In genomic region chr4:119735136-119735770, GRCh38 we compare ENCODE assay signal across 11 cellular contexts.
A peak's percentile ranks its signal among the peaks of the same experiment; 100 is the strongest.
DNase-seq lines count a peak whose midpoint lies in the region; ATAC-seq and TF ChIP-seq lines count a peak whose summit lies in the region.
"Had no signal": no experiment of that assay in that cellular context is flagged by ENCODE, and none has a peak within 500 bp of the region (broad histone marks: within the 10 kb centered on the region; RNA-seq: fewer than 3 reads in every experiment).

No MANE protein-coding gene starts in this region.

- H3K4me1 ChIP-seq in GM23248 (ENCODE audit: insufficient read depth): peaks cover 67% of the 10 kb centered on the region
- peaks cover 9 to 68% (median 17%) of the 10 kb centered on the region in 9 donors for H3K4me1 ChIP-seq in heart right ventricle
- H3K4me1 ChIP-seq in mesendoderm (ENCODE audit: control insufficient read depth, low read depth, low read length): no peaks in the 10 kb centered on the region

- no peaks in the 10 kb centered on the region for H3K9me2 ChIP-seq in GM23248 (ENCODE audit: insufficient read depth)

- H3K27me3 ChIP-seq in GM23248 (replicated peaks; ENCODE audit: insufficient read depth): no peaks in the 10 kb centered on the region
- no peaks in the 10 kb centered on the region for H3K27me3 ChIP-seq in heart right ventricle
- H3K27me3 ChIP-seq in mesendoderm (ENCODE audit: insufficient read depth, low read length, poor library complexity): no peaks in the 10 kb centered on the region
- H3K27me3 ChIP-seq: ovary had no signal

- intact Hi-C loops in heart right ventricle (cut with DNase I): no loop called here

- H3K9me3 ChIP-seq in GM23248 (ENCODE audit: low read depth): no peaks in the 10 kb centered on the region
- no peaks in the 10 kb centered on the region for H3K9me3 ChIP-seq in heart right ventricle
- H3K9me3 ChIP-seq: ovary had no signal

- no peak overlapping the region for H2AK5ac ChIP-seq in mesendoderm (ENCODE audit: low read length)

- no peaks in the 10 kb centered on the region for H4K20me1 ChIP-seq in GM23248 (ENCODE audit: insufficient read depth)

- 0 out of 2 replicates have a peak overlapping the region, but pooled peaks have one; percentile 4 for H2AFZ ChIP-seq in GM23248

- no peak overlapping the region for H3K4ac ChIP-seq in mesendoderm (ENCODE audit: low read depth, low read length)

- H2BK120ac ChIP-seq in mesendoderm (ENCODE audit: low read depth, low read length): no peak overlapping the region

- ATAC-seq in heart right ventricle (peak; percentile 44 to 88 (median 62)), HG03039 (IDR thresholded peaks at IDR 0.05; ENCODE audit: unreplicated experiment) (no peak)

- TF ChIP-seq CTCF in astrocyte of the cerebellum (IDR thresholded peaks at IDR 0.05; ENCODE audit: low read depth, low read length, missing control alignments): no peak
- TF ChIP-seq CTCF in heart right ventricle (IDR thresholded peaks at IDR 0.05): no peak

- H4K8ac ChIP-seq in mesendoderm (ENCODE audit: low read depth, low read length): no peak overlapping the region

- H3K56ac ChIP-seq in mesendoderm (ENCODE audit: low read length): no peak overlapping the region

- peaks cover 42% of the 10 kb centered on the region for H3F3A ChIP-seq in GM23248 (ENCODE audit: insufficient read depth)

- no peak overlapping the region for H2BK15ac ChIP-seq in mesendoderm (replicated peaks; ENCODE audit: low read depth)

- H3K4me2 ChIP-seq in GM23248 (ENCODE audit: unreplicated experiment): peak overlapping the region; percentile 63
- H3K4me2 ChIP-seq in mesendoderm (ENCODE audit: low read length): no peak overlapping the region
- H3K4me2 ChIP-seq: KMS-11 had no signal

- H3K18ac ChIP-seq in mesendoderm (ENCODE audit: low read length): no peak overlapping the region

- in situ Hi-C loops in GM23248 (cut with MboI) (no loop called here), astrocyte of the cerebellum (cut with HindIII; ENCODE audit: low sequenced_read_pairs) (no loop called here), KBM-7 (cut with MboI; ENCODE audit: low pct_unique_long_range_greater_than_20kb, low sequenced_read_pairs) (no loop called here)

- H2BK5ac ChIP-seq in mesendoderm (ENCODE audit: low read length): no peak overlapping the region

- DNase-seq in GM23248: peak; percentile 86
- peak; percentile 94 for DNase-seq in astrocyte of the cerebellum (ENCODE audit: low read depth)
- no peak for DNase-seq in heart right ventricle
- DNase-seq in skeletal muscle cell (ENCODE audit: low read depth): peak; percentile 89
- DNase-seq in dermis blood vessel endothelial cell: no peak
- no peak for DNase-seq in KBM-7
- no peak for DNase-seq in mesendoderm
- DNase-seq: activated gamma-delta T cell, ovary had no signal

- H3K79me1 ChIP-seq in mesendoderm (ENCODE audit: low read length): no peaks in the 10 kb centered on the region

- peak overlapping the region; percentile 69 for H3K27ac ChIP-seq in GM23248
- peak overlapping the region; percentile 21 to 87 (median 70) for H3K27ac ChIP-seq in heart right ventricle
- no peak overlapping the region for H3K27ac ChIP-seq in mesendoderm (ENCODE audit: low read depth, low read length)
- H3K27ac ChIP-seq: KMS-11, ovary had no signal

- no peaks in the 10 kb centered on the region for H3K79me2 ChIP-seq in GM23248 (ENCODE audit: insufficient read depth)
- H3K79me2 ChIP-seq in mesendoderm (ENCODE audit: control insufficient read depth, insufficient read depth, low read length): no peaks in the 10 kb centered on the region

- no peak overlapping the region for H3K23ac ChIP-seq in mesendoderm (ENCODE audit: low read length)

- H3K4me3 ChIP-seq in GM23248: no peak overlapping the region
- no peak overlapping the region for H3K4me3 ChIP-seq in astrocyte of the cerebellum (ENCODE audit: low read depth, low read length)
- H3K4me3 ChIP-seq in heart right ventricle: no peak overlapping the region
- no peak overlapping the region for H3K4me3 ChIP-seq in skeletal muscle cell (ENCODE audit: low read depth, low read length)
- H3K4me3 ChIP-seq in mesendoderm (ENCODE audit: low read length): no peak overlapping the region
- H3K4me3 ChIP-seq: ovary had no signal

- WGBS in GM23248 (ENCODE audit: low coverage in 1 of 2, low lambda C conversion rate in 2 of 2, missing lambda C conversion rate in 2 of 2), 2 experiments: 31 to 36% methylated on average over 2 of the region's 2 CpGs
- WGBS in heart right ventricle, 2 donors: 21 to 31% methylated on average over 2 of the region's 2 CpGs
- no CpG with 5 or more reads among the region's 2 CpGs for whole genome bisulfite sequencing in mesendoderm (ENCODE audit: extremely low coverage, insufficient coverage, low lambda C conversion rate)

- H3K9ac ChIP-seq in GM23248 (peak overlapping the region; percentile 38), mesendoderm (ENCODE audit: low read length) (no peak overlapping the region)
- H3K9ac ChIP-seq: KMS-11 had no signal

- H3K36me3 ChIP-seq in GM23248 (ENCODE audit: low read depth): no peaks in the 10 kb centered on the region
- no peaks in the 10 kb centered on the region for H3K36me3 ChIP-seq in heart right ventricle
- H3K36me3 ChIP-seq in mesendoderm (ENCODE audit: control insufficient read depth, insufficient read depth, low read length): no peaks in the 10 kb centered on the region
- H3K36me3 ChIP-seq: ovary had no signal

- H4K5ac ChIP-seq in mesendoderm (ENCODE audit: low read length): no peak overlapping the region

Comparison
In these comparisons a context has a peak if more than half of its experiments do, and no peak if none do; other contexts are left out.
1. DNase-seq: peak in GM23248 (single experiment), astrocyte of the cerebellum (single experiment) and skeletal muscle cell (single experiment); none in heart right ventricle (0 of 2), dermis blood vessel endothelial cell (single experiment), KBM-7 (single experiment) and mesendoderm (single experiment).